ENCODE assay signal across 13 cellular contexts in genomic region chr4:163744861-163745260, GRCh38.
DNase-seq lines count a peak whose midpoint lies in the region; ATAC-seq, FAIRE-seq and TF ChIP-seq lines count a peak whose summit lies in the region.
"Had no signal": no experiment of that assay in that cellular context is flagged by ENCODE, and none has a peak within 500 bp of the region (broad histone marks: within the 10 kb centered on the region; RNA-seq: fewer than 3 reads in every experiment).

No MANE protein-coding gene starts in this region.

- no peak for TF ChIP-seq POLR2A in GM12892 (IDR thresholded peaks at IDR 0.05; ENCODE audit: low read depth, low read length)

- no peaks in the 10 kb centered on the region for H3K4me1 ChIP-seq in SJCRH30
- H3K4me1 ChIP-seq: stomach had no signal

- DNase-seq in GM12892 (ENCODE audit: insufficient read length) (peak; percentile 13), HTR-8/SVneo (ENCODE audit: insufficient read length, low spot score) (no peak), SJCRH30 (no peak), WERI-Rb-1 (no peak), inferior parietal cortex (ENCODE audit: extremely low spot score) (no peak)
- DNase-seq: activated gamma-delta T cell, NCI-H2029 treated with DMSO at 0.1 percent for 48 hours, nucleus accumbens, stomach had no signal

- FAIRE-seq in GM12892 (lab: Jason Lieb, UNC) (no peak), HTR-8/SVneo (lab: Jason Lieb, UNC) (no peak)

- H3K36me3 ChIP-seq in SJCRH30, result no peaks in the 10 kb centered on the region
- H3K36me3 ChIP-seq in WERI-Rb-1, result no peaks in the 10 kb centered on the region
- H3K36me3 ChIP-seq: stomach had no signal

- H3K27me3 ChIP-seq in SJCRH30 (no peaks in the 10 kb centered on the region), WERI-Rb-1 (ENCODE audit: insufficient read depth, low read depth, severe bottlenecking) (no peaks in the 10 kb centered on the region)
- H3K27me3 ChIP-seq: stomach had no signal

- H3K9me3 ChIP-seq in SJCRH30 (replicated peaks) (no peaks in the 10 kb centered on the region), WERI-Rb-1 (ENCODE audit: severe bottlenecking) (no peaks in the 10 kb centered on the region)
- H3K9me3 ChIP-seq: stomach had no signal

- H3K4me3 ChIP-seq in SJCRH30 (no peak overlapping the region), WERI-Rb-1 (ENCODE audit: low read depth, low read length) (no peak overlapping the region)
- H3K4me3 ChIP-seq: stomach had no signal

- H3K27ac ChIP-seq in SJCRH30, result no peak overlapping the region
- no peak overlapping the region for H3K27ac ChIP-seq in WERI-Rb-1
- H3K27ac ChIP-seq: RWPE1, stomach had no signal

- ATAC-seq in GM19395 (IDR thresholded peaks at IDR 0.05; ENCODE audit: unreplicated experiment) (peak; percentile 95), HG02798 (IDR thresholded peaks at IDR 0.05; ENCODE audit: poor library complexity, unreplicated experiment) (peak; percentile 95), HG03460 (IDR thresholded peaks at IDR 0.05; ENCODE audit: unreplicated experiment) (peak; percentile 94)

- no peak for TF ChIP-seq CTCF in WERI-Rb-1 (IDR thresholded peaks at IDR 0.05; ENCODE audit: low read depth, low read length)
